In the genomic region with DNA sequence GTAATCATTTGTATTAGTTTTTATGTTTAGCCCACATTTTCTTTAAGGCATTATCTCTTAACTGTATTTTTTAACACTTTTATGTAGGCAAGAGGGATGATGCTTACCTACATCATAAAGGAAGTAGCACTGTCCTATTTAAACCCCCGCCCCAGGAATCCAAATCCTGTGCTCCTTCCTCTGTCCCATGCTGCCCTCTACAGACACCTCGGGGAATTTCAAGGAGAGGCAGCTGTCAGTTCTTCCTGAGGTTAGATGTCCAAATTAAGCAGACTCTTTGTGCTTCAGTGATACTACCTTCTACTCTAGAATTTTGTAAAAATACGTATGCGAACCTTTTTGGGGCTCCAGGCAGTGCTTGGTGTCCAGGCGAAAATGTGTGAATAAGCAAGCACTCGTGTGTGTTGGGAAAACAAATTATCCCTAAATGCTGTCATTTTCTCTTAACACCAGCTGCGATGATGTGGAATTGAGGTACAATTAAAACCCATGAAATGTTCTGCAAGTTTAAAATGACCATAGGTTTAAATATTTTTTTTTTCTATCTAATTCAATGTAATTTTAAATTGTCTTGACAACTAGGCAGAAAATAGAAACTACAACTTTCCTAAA, we compare ENCODE assay signal across 8 cellular contexts. TPM values are rescaled to one million over a fixed set of nuclear protein-coding genes. Genes with fewer than 3 reads are reported as not detected.
DNase-seq lines count a peak whose midpoint lies in the region; ATAC-seq and TF ChIP-seq lines count a peak whose summit lies in the region.

No MANE protein-coding gene starts in this region.

- no peaks in the 10 kb centered on the region for H3K27me3 ChIP-seq in brain microvascular endothelial cell (replicated peaks)
- no peaks in the 10 kb centered on the region for H3K27me3 ChIP-seq in ascending aorta

- no peaks in the 10 kb centered on the region for H3K4me1 ChIP-seq in ascending aorta

- no peak overlapping the region for H3K27ac ChIP-seq in brain microvascular endothelial cell
- H3K27ac ChIP-seq in ascending aorta: no peak overlapping the region

- TF ChIP-seq CTCF in brain microvascular endothelial cell (IDR thresholded peaks at IDR 0.05; ENCODE audit: low read depth, low read length, missing control alignments): peak; percentile 62
- TF ChIP-seq CTCF in ascending aorta (IDR thresholded peaks at IDR 0.05): peak in 1 of 3 experiments; percentile 33

- DNase-seq in AG08396 (ENCODE audit: low spot score) (peak; percentile 47), EH (ENCODE audit: low read depth) (peak; percentile 54), NCI-H1694 (lab: John Stamatoyannopoulos, UW) (peak; percentile 40), brain microvascular endothelial cell (no peak), renal cortical epithelial cell (ENCODE audit: low read depth) (peak; percentile 29), globus pallidus (ENCODE audit: low spot score) (no peak), ascending aorta (ENCODE audit: low spot score in 2 of 2) (no peak)

- intact Hi-C loops in ascending aorta (cut with DNase I): no loop called here

- no peaks in the 10 kb centered on the region for H3K9me3 ChIP-seq in ascending aorta

- no peak for ATAC-seq in GM18505 (IDR thresholded peaks at IDR 0.05; ENCODE audit: unreplicated experiment)

- H3K4me3 ChIP-seq in brain microvascular endothelial cell (ENCODE audit: low read depth, low read length) (no peak overlapping the region), ascending aorta (no peak overlapping the region)

- no peak for TF ChIP-seq POLR2A in GM18505 (IDR thresholded peaks at IDR 0.05; ENCODE audit: borderline replicate concordance, extremely low read depth, insufficient read depth, insufficient read length)

- in situ Hi-C loops in brain microvascular endothelial cell (cut with HindIII; ENCODE audit: low pct_ligation_motif_present, low sequenced_read_pairs): no loop called here

- H3K36me3 ChIP-seq in brain microvascular endothelial cell (replicated peaks) (no peaks in the 10 kb centered on the region), ascending aorta (no peaks in the 10 kb centered on the region)

RNA-seq across cellular contexts. Expression of a gene that starts 19.2 kb away (rescaled TPM):
- total RNA-seq in renal cortical epithelial cell (not detected in 2 replicates), ascending aorta (not detected)

RNA-seq across cellular contexts. Expression of a gene that starts 22.8 kb away (rescaled TPM):
- not detected in 2 replicates for total RNA-seq in renal cortical epithelial cell
- total RNA-seq in ascending aorta: not detected

RNA-seq across cellular contexts. Expression of a gene that starts 33.1 kb away (rescaled TPM):
- total RNA-seq in renal cortical epithelial cell (not detected in 2 replicates), ascending aorta (not detected)

RNA-seq across cellular contexts. Expression of a gene that starts 46.9 kb away (rescaled TPM):
- total RNA-seq in renal cortical epithelial cell (not detected in 2 replicates), ascending aorta (not detected)

Comparison
In these comparisons a context has a peak if more than half of its experiments do, and no peak if none do; other contexts are left out.
1. DNase-seq: peak in AG08396 (single experiment), EH (single experiment), NCI-H1694 (single experiment) and renal cortical epithelial cell (single experiment); none in brain microvascular endothelial cell (single experiment), globus pallidus (single experiment) and ascending aorta (0 of 2).